In the genomic region with DNA sequence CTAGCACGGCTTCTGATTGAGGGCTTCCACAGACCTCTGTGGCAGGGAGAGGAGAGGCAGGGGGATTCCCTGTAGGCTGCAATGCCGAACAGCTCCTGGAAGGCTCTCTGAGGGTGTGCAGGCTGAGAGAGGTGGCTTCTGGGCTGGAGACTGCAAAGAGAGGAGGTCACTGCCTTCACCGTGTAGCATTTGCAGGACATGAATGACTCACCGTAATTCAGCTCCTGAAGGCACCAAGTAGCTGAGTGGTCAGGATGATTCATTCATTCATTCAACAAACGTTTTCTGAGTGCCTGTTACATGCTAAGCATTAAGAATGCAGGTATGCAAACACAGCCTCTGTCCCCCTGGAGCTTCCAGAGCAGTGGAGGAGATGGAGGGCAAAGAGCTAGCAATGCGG, we compare ENCODE assay signal across 11 cellular contexts. TPM values are rescaled to one million over a fixed set of nuclear protein-coding genes. Genes with fewer than 3 reads are reported as not detected.
DNase-seq lines count a peak whose midpoint lies in the region; ATAC-seq and TF ChIP-seq lines count a peak whose summit lies in the region.
"Had no signal": no experiment of that assay in that cellular context is flagged by ENCODE, and none has a peak within 500 bp of the region (broad histone marks: within the 10 kb centered on the region; RNA-seq: fewer than 3 reads in every experiment).

No MANE protein-coding gene starts in this region.

- ATAC-seq in GM19455 (IDR thresholded peaks at IDR 0.05; ENCODE audit: unreplicated experiment) = no peak

- H3K36me3 ChIP-seq in adipocyte (ENCODE audit: control insufficient read depth, insufficient read depth, low read length, severe bottlenecking) = no peaks in the 10 kb centered on the region
- H3K36me3 ChIP-seq: suprapubic skin had no signal

- peaks cover 28% of the 10 kb centered on the region for H3K4me1 Mint-ChIP-seq in glutamatergic neuron (ENCODE audit: low read depth, unreplicated experiment)

- H3K9me3 ChIP-seq in adipocyte (ENCODE audit: control insufficient read depth, low read length) = no peaks in the 10 kb centered on the region
- H3K9me3 ChIP-seq: suprapubic skin had no signal

- no peaks in the 10 kb centered on the region for H3K4me1 ChIP-seq in adipocyte (ENCODE audit: control insufficient read depth, insufficient read depth, low read length)
- H3K4me1 ChIP-seq: parathyroid adenoma had no signal

- TF ChIP-seq CTCF in glutamatergic neuron (IDR thresholded peaks at IDR 0.05; ENCODE audit: partially characterized antibody, unreplicated experiment) = no peak

- H3K9ac ChIP-seq in adipocyte (ENCODE audit: low read length) = no peak overlapping the region
- H3K9ac ChIP-seq: parathyroid adenoma had no signal

- H3K27me3 Mint-ChIP-seq in glutamatergic neuron (ENCODE audit: unreplicated experiment) = peaks cover 8% of the 10 kb centered on the region

- H3K36me3 Mint-ChIP-seq in glutamatergic neuron (ENCODE audit: unreplicated experiment) = no peaks in the 10 kb centered on the region
- H3K36me3 Mint-ChIP-seq: CD14-positive monocyte had no signal

- peak overlapping the region; percentile 35 for H3K27ac Mint-ChIP-seq in glutamatergic neuron (ENCODE audit: unreplicated experiment)

- DNase-seq in AG08395 (ENCODE audit: low spot score) = peak; percentile 73
- DNase-seq in HK-2 (ENCODE audit: unreplicated experiment) = peak; percentile 66
- peak; percentile 47 for DNase-seq in adipocyte (ENCODE audit: low read depth)
- no peak for DNase-seq in glutamatergic neuron
- DNase-seq in NCI-H1930 (lab: John Stamatoyannopoulos, UW) = no peak
- no peak for DNase-seq in NCI-H526 treated with DMSO at 0.1 percent for 48 hours (lab: John Stamatoyannopoulos, UW)
- no peak for DNase-seq in ecto neural progenitor cell (ENCODE audit: low spot score)

- H3K9me3 Mint-ChIP-seq in glutamatergic neuron (ENCODE audit: unreplicated experiment) = peaks cover 4% of the 10 kb centered on the region
- H3K9me3 Mint-ChIP-seq: CD14-positive monocyte had no signal

- H3K4me3 ChIP-seq in adipocyte (ENCODE audit: low read length) = no peak overlapping the region
- H3K4me3 ChIP-seq: suprapubic skin had no signal

- no peak overlapping the region for H3K4me3 Mint-ChIP-seq in glutamatergic neuron (ENCODE audit: unreplicated experiment)
- H3K4me3 Mint-ChIP-seq: CD14-positive monocyte had no signal

- peaks cover 20% of the 10 kb centered on the region for H3K27me3 ChIP-seq in adipocyte (replicated peaks; ENCODE audit: control insufficient read depth, insufficient read depth, low read length)

RNA-seq across cellular contexts. Expression of a gene that starts 18.0 kb away (rescaled TPM):
- total RNA-seq in glutamatergic neuron (ENCODE audit: unreplicated experiment) = 143 TPM

RNA-seq across cellular contexts. Expression of a gene that starts 40.1 kb away (rescaled TPM):
- 41.6 TPM for total RNA-seq in glutamatergic neuron (ENCODE audit: unreplicated experiment)

Comparison
In these comparisons a context has a peak if more than half of its experiments do, and no peak if none do; other contexts are left out.
1. DNase-seq: peak in AG08395 (single experiment), HK-2 (single experiment) and adipocyte (single experiment); none in glutamatergic neuron (single experiment), NCI-H1930 (0 of 2), NCI-H526 treated with DMSO at 0.1 percent for 48 hours (single experiment) and ecto neural progenitor cell (single experiment).